21 cellular contexts compared by ENCODE assay signal in genomic region chr6:72464246-72464645, GRCh38.
DNase-seq lines count a peak whose midpoint lies in the region; ATAC-seq and TF ChIP-seq lines count a peak whose summit lies in the region.
"Had no signal": no experiment of that assay in that cellular context is flagged by ENCODE, and none has a peak within 500 bp of the region (broad histone marks: within the 10 kb centered on the region; RNA-seq: fewer than 3 reads in every experiment).

No MANE protein-coding gene starts in this region.

- peaks cover 0 to 14% of the 10 kb centered on the region in 2 experiments; a peak in 2 of 4 replicates for H3K4me1 ChIP-seq in SK-N-SH (ENCODE audit: control insufficient read depth in 1 of 2, insufficient read depth in 2 of 2, low read depth in 1 of 2, low read length in 1 of 2)
- 0 out of 2 replicates have a peak, but pooled peaks cover 3% of the 10 kb centered on the region for H3K4me1 ChIP-seq in IMR-90 (ENCODE audit: control insufficient read depth, insufficient read depth, low read length)
- no peaks in the 10 kb centered on the region for H3K4me1 ChIP-seq in A673 (ENCODE audit: insufficient read depth, low read length, poor library complexity, severe bottlenecking)
- H3K4me1 ChIP-seq: BE2C, SJSA1 had no signal

- H3K9ac ChIP-seq in SK-N-SH (no peak overlapping the region), IMR-90 (ENCODE audit: low read depth, low read length) (no peak overlapping the region)

- H3K27me3 ChIP-seq in SK-N-SH (ENCODE audit: insufficient read depth) (no peaks in the 10 kb centered on the region), IMR-90 (ENCODE audit: control insufficient read depth, insufficient read depth, low read length) (no peaks in the 10 kb centered on the region), A673 (replicated peaks; ENCODE audit: insufficient read depth, low read depth, low read length, poor library complexity) (no peaks in the 10 kb centered on the region)
- H3K27me3 ChIP-seq: BE2C, SJSA1 had no signal

- H3K79me2 ChIP-seq in SK-N-SH (ENCODE audit: insufficient read depth), result no peaks in the 10 kb centered on the region

- dilution Hi-C loops in IMR-90 (cut with HindIII; ENCODE audit: low sequenced_read_pairs, unreplicated experiment), result no loop called here

- H4K91ac ChIP-seq in IMR-90 (ENCODE audit: insufficient read depth, low read depth, low read length), result no peak overlapping the region

- no peak overlapping the region for H2BK20ac ChIP-seq in IMR-90 (ENCODE audit: low read depth, low read length)

- TF ChIP-seq RAD21 in SK-N-SH (IDR thresholded peaks at IDR 0.05; ENCODE audit: low read length) (no peak), IMR-90 (IDR thresholded peaks at IDR 0.05; ENCODE audit: low read length) (no peak)

- intact Hi-C loops in IMR-90 (cut with micrococcal nuclease), result no loop called here
- intact Hi-C loops in A673 (cut with micrococcal nuclease; ENCODE audit: unreplicated experiment), result no loop called here

- CTCF ChIA-PET in SK-N-SH (lab: Yijun Ruan, JAX) (no interaction called here), IMR-90 (lab: Yijun Ruan, JAX) (no interaction called here), A673 (lab: Charles Lee) (no interaction called here)

- no peak overlapping the region for H3K4ac ChIP-seq in IMR-90 (ENCODE audit: low read depth, low read length)

- TF ChIP-seq CTCF in SK-N-SH (IDR thresholded peaks at IDR 0.05) (no peak), IMR-90 (conservative IDR thresholded peaks at IDR 0.05; ENCODE audit: low read depth, low read length) (no peak), A673 (conservative IDR thresholded peaks at IDR 0.05; ENCODE audit: low read depth, low read length) (no peak)

- H2AK9ac ChIP-seq in IMR-90 (replicated peaks; ENCODE audit: low read depth, low read length, poor library complexity), result no peak overlapping the region

- no peaks in the 10 kb centered on the region for H3F3A ChIP-seq in SK-N-SH (replicated peaks; ENCODE audit: insufficient read depth)

- no peaks in the 10 kb centered on the region for H3K9me2 ChIP-seq in SK-N-SH

- H3K27ac ChIP-seq in SK-N-SH (ENCODE audit: low read depth in 2 of 2, low read length in 1 of 2), result no peak overlapping the region
- H3K27ac ChIP-seq in IMR-90 (ENCODE audit: insufficient read depth, low read length), result no peak overlapping the region
- no peak overlapping the region for H3K27ac ChIP-seq in A673 (ENCODE audit: low read depth, low read length, poor library complexity, severe bottlenecking)
- H3K27ac ChIP-seq: 22Rv1, SJSA1 had no signal

- no peaks in the 10 kb centered on the region for H3K9me3 ChIP-seq in SK-N-SH
- no peaks in the 10 kb centered on the region for H3K9me3 ChIP-seq in IMR-90 (ENCODE audit: control insufficient read depth, insufficient read depth, low read length)
- H3K9me3 ChIP-seq in A673 (ENCODE audit: low read depth, low read length, poor library complexity, severe bottlenecking), result no peaks in the 10 kb centered on the region
- H3K9me3 ChIP-seq: BE2C, SJSA1 had no signal

- H3K4me2 ChIP-seq in SK-N-SH (no peak overlapping the region), IMR-90 (ENCODE audit: low read depth, low read length) (no peak overlapping the region)

- ATAC-seq in SK-N-SH treated with all-trans-retinoic acid at 6 μM for 48 hours, result no peak
- ATAC-seq in IMR-90 (ENCODE audit: low read depth), result no peak; the same call in 1 of the 2 replicates
- ATAC-seq in HG02884 (IDR thresholded peaks at IDR 0.05; ENCODE audit: unreplicated experiment), result no peak
- ATAC-seq: Right ventricle myocardium inferior had no signal

- no peak for TF ChIP-seq POLR2A in IMR-90 (IDR thresholded peaks at IDR 0.05; ENCODE audit: low read depth, low read length)

- no peak overlapping the region for H3K4me3 ChIP-seq in SK-N-SH (ENCODE audit: low read depth in 2 of 2, low read length in 1 of 2)
- H3K4me3 ChIP-seq in IMR-90 (ENCODE audit: insufficient read depth, low read depth, low read length), result no peak overlapping the region
- no peak overlapping the region for H3K4me3 ChIP-seq in A673 (ENCODE audit: low read depth, low read length, poor library complexity, severe bottlenecking)
- H3K4me3 ChIP-seq: K562, SJSA1 had no signal

- no peak overlapping the region for H2AK5ac ChIP-seq in IMR-90 (ENCODE audit: low read depth, low read length)

- no peaks in the 10 kb centered on the region for H3K79me1 ChIP-seq in IMR-90 (ENCODE audit: low read depth in 1 of 2, low read length in 2 of 2)

- H3K36me3 ChIP-seq in SK-N-SH (replicated peaks in 1 of 2; ENCODE audit: control insufficient read depth in 1 of 2, insufficient read depth in 2 of 2, low read length in 1 of 2) (no peaks in the 10 kb centered on the region), IMR-90 (ENCODE audit: control insufficient read depth, insufficient read depth, low read length) (no peaks in the 10 kb centered on the region), A673 (ENCODE audit: insufficient read depth, low read length, poor library complexity, severe bottlenecking) (no peaks in the 10 kb centered on the region)
- H3K36me3 ChIP-seq: BE2C, SJSA1 had no signal

- DNase-seq in SK-N-SH (no peak), IMR-90 (peak; percentile 24), astrocyte of the hippocampus (ENCODE audit: low read depth, low spot score) (peak; percentile 16), fibroblast of peridontal ligament (ENCODE audit: extremely low read depth) (peak; percentile 76), A673 (ENCODE audit: low spot score) (no peak), OCI-M2 (lab: John Stamatoyannopoulos, UW; ENCODE audit: unreplicated experiment) (no peak)
- DNase-seq: BE2C; CD4-positive, CD25-positive, alpha-beta regulatory T cell; DMS 273 treated with DMSO at 0.1 percent for 48 hours; DMS79 treated with DMSO at 0.1 percent for 48 hours; MV-4-11; NCI-H1417; NCI-H1694 treated with DMSO at 0.1 percent for 48 hours; NCI-H446; NCI-H526 had no signal

- no peak overlapping the region for H3K56ac ChIP-seq in IMR-90 (ENCODE audit: extremely low read depth, insufficient read depth, low read length)

- H2BK120ac ChIP-seq in IMR-90 (ENCODE audit: low read depth, low read length), result no peak overlapping the region

- no peak overlapping the region for H3K23ac ChIP-seq in IMR-90 (ENCODE audit: low read depth, low read length)

- no peak overlapping the region for H4K5ac ChIP-seq in IMR-90 (ENCODE audit: low read depth, low read length)

- no peak overlapping the region for H4K8ac ChIP-seq in IMR-90 (ENCODE audit: low read depth in 2 of 2, low read length in 2 of 2)

- no peak for TF ChIP-seq EP300 in SK-N-SH (IDR thresholded peaks at IDR 0.05; ENCODE audit: borderline replicate concordance in 1 of 2, low read depth in 1 of 2, low read length in 1 of 2)

- POLR2A ChIA-PET in SK-N-SH (lab: Yijun Ruan, JAX), result no interaction called here
- POLR2A ChIA-PET in IMR-90 (lab: Charles Lee; ENCODE audit: unreplicated experiment), result no interaction called here
- POLR2A ChIA-PET in A673 (lab: Charles Lee; ENCODE audit: low non-redundant PET), result no interaction called here

- BruUV-seq in IMR-90 (replicated peaks; lab: Mats Ljungman, UMichigan) (no TSS peak), A673 (replicated peaks; lab: Mats Ljungman, UMichigan) (no TSS peak)

- 76% methylated on average over 2 of the region's 2 CpGs for WGBS in SK-N-SH (ENCODE audit: low lambda C conversion rate)
- no CpG with 5 or more reads among the region's 2 CpGs for WGBS in IMR-90 (ENCODE audit: extremely low coverage in 2 of 2, insufficient read length in 1 of 2), 2 experiments

- H4K20me1 ChIP-seq in SK-N-SH (ENCODE audit: insufficient read depth) (no peaks in the 10 kb centered on the region), IMR-90 (ENCODE audit: insufficient read depth, low read length) (no peaks in the 10 kb centered on the region)

- in situ Hi-C loops in IMR-90 (cut with MboI; ENCODE audit: low sequenced_read_pairs), result no loop called here

- no peak overlapping the region for H2AFZ ChIP-seq in SK-N-SH (ENCODE audit: low read depth)
- no peak overlapping the region for H2AFZ ChIP-seq in IMR-90 (replicated peaks; ENCODE audit: low read length, poor library complexity)

- peaks cover 5% of the 10 kb centered on the region for H3K9me1 ChIP-seq in IMR-90 (ENCODE audit: insufficient read depth, low read length)

- no peak overlapping the region for H3K14ac ChIP-seq in IMR-90 (replicated peaks; ENCODE audit: low read depth, low read length)

- no peak overlapping the region for H2BK15ac ChIP-seq in IMR-90 (ENCODE audit: low read depth, low read length)

- no peak overlapping the region for H2BK5ac ChIP-seq in IMR-90 (ENCODE audit: low read depth, low read length, poor library complexity, severe bottlenecking)

- no peak overlapping the region for H3K18ac ChIP-seq in IMR-90 (ENCODE audit: low read depth, low read length)

TF ChIP-seq in SK-N-SH, 30 proteins besides CTCF, POLR2A, EP300 and RAD21:
- no peak for TF ChIP-seq RCOR1 (IDR thresholded peaks at IDR 0.05; ENCODE audit: low read length)
- 0 out of 2 replicates have a peak, but pooled peaks have one; percentile 6 for TF ChIP-seq TCF12 (IDR thresholded peaks at IDR 0.05)

TF ChIP-seq in SK-N-SH treated with all-trans-retinoic acid at 6 μM for 48 hours, 23 proteins besides CTCF, POLR2A, EP300 and RAD21 (continues in another document):
- TF ChIP-seq CREB5 (CRISPR knock-in tag; IDR thresholded peaks at IDR 0.05; ENCODE audit: low read depth) (no peak), PPARA (CRISPR knock-in tag; IDR thresholded peaks at IDR 0.05; ENCODE audit: borderline replicate concordance) (no peak)

TF ChIP-seq in IMR-90, 13 proteins besides CTCF, POLR2A, EP300 and RAD21:
- no peak for TF ChIP-seq MXI1 (IDR thresholded peaks at IDR 0.05; ENCODE audit: borderline replicate concordance, low read depth, low read length)

Comparison
In these comparisons a context has a peak if more than half of its experiments do, and no peak if none do; other contexts are left out.
1. DNase-seq: peak in IMR-90 (single experiment), astrocyte of the hippocampus (single experiment) and fibroblast of peridontal ligament (single experiment); none in SK-N-SH (single experiment), A673 (single experiment) and OCI-M2 (single experiment).